Comparison of ENCODE assay signal across 17 cellular contexts in the genomic region with DNA sequence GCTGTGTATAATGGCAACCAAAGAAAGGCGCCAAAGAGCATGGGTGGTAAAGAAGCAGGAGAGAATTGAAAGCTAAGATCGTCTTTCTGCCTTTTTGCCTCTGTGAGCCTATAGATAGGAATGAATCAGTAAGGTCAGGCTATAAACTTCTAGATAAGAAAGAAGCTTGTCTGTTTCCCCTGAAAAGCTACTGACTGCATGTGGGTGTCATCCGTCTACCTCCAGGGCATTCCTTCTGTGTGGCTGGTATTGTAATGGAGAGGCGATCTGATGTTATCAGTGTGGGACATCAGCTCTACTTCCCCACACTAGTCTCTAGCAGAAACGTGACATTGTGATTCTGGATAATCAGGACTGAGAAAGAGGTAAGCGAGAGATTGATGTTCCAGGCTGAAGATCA.
"Had no signal": no experiment of that assay in that cellular context is flagged by ENCODE, and none has a peak within 500 bp of the region (broad histone marks: within the 10 kb centered on the region; RNA-seq: fewer than 3 reads in every experiment).

No MANE protein-coding gene starts in this region.

- H3K4me3 ChIP-seq: colonic mucosa, esophagus muscularis mucosa, lower lobe of right lung, stomach, testis, upper lobe of right lung had no signal

- ATAC-seq: activated T-helper 17 cell treated with anti-CD3 and anti-CD28 coated beads, Interleukin-2, amount 50 U/mL, for 72 hours; left cardiac atrium; lower lobe of right lung; naive thymus-derived CD4-positive, alpha-beta T cell; upper lobe of right lung had no signal

- H3K27ac ChIP-seq: colonic mucosa, esophagus muscularis mucosa, lower lobe of right lung, stomach, testis, upper lobe of right lung had no signal

- H3K36me3 ChIP-seq: colonic mucosa, esophagus muscularis mucosa, lower lobe of right lung had no signal

- H3K9me3 ChIP-seq: colonic mucosa, esophagus muscularis mucosa, lower lobe of right lung, stomach, testis, upper lobe of right lung had no signal

- DNase-seq: activated CD4-positive, alpha-beta T cell treated with anti-CD3 and anti-CD28 coated beads, Interleukin-2, amount 50 U/mL, for 4 hours; activated naive CD4-positive, alpha-beta T cell treated with anti-CD3 and anti-CD28 coated beads, Interleukin-2, amount 10 ng/mL, durations not matched to agents 7 days and 5 days; activated T-cell treated with anti-CD3 and anti-CD28 coated beads for 4 hours; central memory CD4-positive, alpha-beta T cell; colonic mucosa; hippocampal formation; left cardiac atrium; lower lobe of right lung; naive thymus-derived CD4-positive, alpha-beta T cell; stimulated activated CD4-positive, alpha-beta T cell treated with anti-CD3 and anti-CD28 coated beads, Interleukin-12 subunit alpha, Interleukin-12 subunit beta, amount 100 ng/mL, for 4 hours; stimulated activated CD4-positive, alpha-beta T cell treated with anti-CD3 and anti-CD28 coated beads, Interleukin-2, amount 100 ng/mL, for 24 hours; stomach; SW 1271; testis; upper lobe of right lung had no signal

- H3K27me3 ChIP-seq: colonic mucosa, esophagus muscularis mucosa, stomach, testis, upper lobe of right lung had no signal

- H3K4me1 ChIP-seq: colonic mucosa, esophagus muscularis mucosa, lower lobe of right lung, stomach, testis, upper lobe of right lung had no signal
